Comparison of ENCODE assay signal across 24 cellular contexts in the genomic region with DNA sequence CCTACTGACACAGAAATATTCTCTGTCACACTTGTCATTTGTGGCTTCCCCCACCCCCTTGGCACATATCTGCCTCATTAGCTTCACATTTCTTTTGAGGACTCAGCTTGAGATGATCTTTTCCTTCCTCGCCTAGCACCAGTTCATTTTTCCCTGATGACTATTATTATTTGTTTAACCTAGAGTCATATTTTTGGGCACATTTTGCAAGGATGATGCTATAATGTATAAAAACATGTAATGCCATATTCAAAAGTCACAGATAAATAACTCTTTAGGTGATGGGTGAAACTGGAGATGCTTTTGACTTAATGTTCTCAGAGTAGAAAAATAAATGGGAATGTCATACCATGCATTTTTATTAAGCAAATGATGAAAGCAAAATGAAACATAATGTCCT.
A peak's percentile ranks its signal among the peaks of the same experiment; 100 is the strongest.
DNase-seq lines count a peak whose midpoint lies in the region; ATAC-seq and TF ChIP-seq lines count a peak whose summit lies in the region.
"Had no signal": no experiment of that assay in that cellular context is flagged by ENCODE, and none has a peak within 500 bp of the region (broad histone marks: within the 10 kb centered on the region; RNA-seq: fewer than 3 reads in every experiment).

No MANE protein-coding gene starts in this region.

- ATAC-seq in HG03378 (IDR thresholded peaks at IDR 0.05; ENCODE audit: unreplicated experiment) (no peak), GM19351 (IDR thresholded peaks at IDR 0.05; ENCODE audit: unreplicated experiment) (no peak), GM18907 (IDR thresholded peaks at IDR 0.05; ENCODE audit: unreplicated experiment) (no peak)
- ATAC-seq: CD8-positive, alpha-beta T cell; natural killer cell; sciatic nerve; T-cell had no signal

- H3K9ac ChIP-seq in endodermal cell (ENCODE audit: extremely low read depth, low read length, poor library complexity, severe bottlenecking) = no peak overlapping the region

- WGBS in endodermal cell (ENCODE audit: insufficient coverage in 1 of 2, insufficient read length in 1 of 2), 2 experiments = 100% methylated on average over 1 of the region's 1 CpG; no CpG with 5 or more reads in 1 of the 2 experiments

- H3K4me1 ChIP-seq in osteoblast (ENCODE audit: insufficient read depth, low read length) (peaks cover 18% of the 10 kb centered on the region), endodermal cell (ENCODE audit: control insufficient read depth, insufficient read depth, low read length) (no peaks in the 10 kb centered on the region)
- H3K4me1 ChIP-seq: adrenal gland, Peyer's patch, SJCRH30 had no signal

- H3K79me2 ChIP-seq in osteoblast (ENCODE audit: insufficient read depth, low read length) = no peaks in the 10 kb centered on the region

- DNase-seq in AG20443 (ENCODE audit: low spot score) (peak; percentile 31), M059J (ENCODE audit: low read depth) (peak; percentile 23), fibroblast of gingiva (ENCODE audit: low read depth) (peak; percentile 90), osteoblast (ENCODE audit: insufficient read length, low spot score, missing footprints) (no peak), endodermal cell (no peak)
- DNase-seq: ACHN; activated CD4-positive, CD25-positive, alpha-beta regulatory T cell treated with anti-CD3 and anti-CD28 coated beads, Interleukin-2, amount 50 U/mL, for 72 hours; activated T-cell treated with anti-CD3 and anti-CD28 coated beads, Interleukin-2, amount 50 U/mL, for 24 hours; adrenal gland; CD8-positive, alpha-beta T cell; DMS53; erythroblast; natural killer cell; NCI-H2171 treated with DMSO at 0.1 percent for 48 hours; NCI-H524 treated with DMSO at 0.1 percent for 48 hours; Peyer's patch; posterior cingulate gyrus; SJCRH30; T-cell had no signal

- H3K27me3 Mint-ChIP-seq in endodermal cell (ENCODE audit: insufficient read depth) = no peaks in the 10 kb centered on the region
- H3K27me3 Mint-ChIP-seq: activated T-cell treated with anti-CD3 and anti-CD28 coated beads, Interleukin-2, amount 50 U/mL, for 24 hours; IgD-negative memory B cell; T-cell had no signal

- no peak overlapping the region for H3K4me2 ChIP-seq in osteoblast (ENCODE audit: insufficient read depth, low read length)

- H3K27ac ChIP-seq in osteoblast (ENCODE audit: low read depth, low read length) (peak overlapping the region; percentile 6), endodermal cell (ENCODE audit: low read depth, low read length) (no peak overlapping the region)
- H3K27ac ChIP-seq: adrenal gland, Peyer's patch, SJCRH30 had no signal

- H3K4me1 Mint-ChIP-seq in endodermal cell = no peaks in the 10 kb centered on the region
- H3K4me1 Mint-ChIP-seq: natural killer cell had no signal

- no peak overlapping the region for H3K4me3 Mint-ChIP-seq in endodermal cell
- H3K4me3 Mint-ChIP-seq: activated T-cell treated with anti-CD3 and anti-CD28 coated beads, Interleukin-2, amount 50 U/mL, for 24 hours; CD8-positive, alpha-beta T cell; IgD-negative memory B cell; natural killer cell; T-cell had no signal

- H3K27me3 ChIP-seq in osteoblast (ENCODE audit: insufficient read depth, low read length) (no peaks in the 10 kb centered on the region), endodermal cell (ENCODE audit: control insufficient read depth, insufficient read depth, low read length, poor library complexity, severe bottlenecking) (no peaks in the 10 kb centered on the region)
- H3K27me3 ChIP-seq: adrenal gland, Peyer's patch, SJCRH30 had no signal

- H3K9me3 Mint-ChIP-seq in endodermal cell = peaks cover 20% of the 10 kb centered on the region

- H2AFZ ChIP-seq in osteoblast (ENCODE audit: low read length) = no peak overlapping the region

- no peaks in the 10 kb centered on the region for H3K36me3 ChIP-seq in osteoblast (ENCODE audit: insufficient read depth, low read length)
- no peaks in the 10 kb centered on the region for H3K36me3 ChIP-seq in endodermal cell (ENCODE audit: control insufficient read depth, insufficient read depth, low read length)
- H3K36me3 ChIP-seq: adrenal gland, Peyer's patch, SJCRH30 had no signal

- H3K9me3 ChIP-seq in osteoblast (ENCODE audit: low read depth, low read length) = no peaks in the 10 kb centered on the region
- peaks cover 4% of the 10 kb centered on the region for H3K9me3 ChIP-seq in endodermal cell (ENCODE audit: control insufficient read depth, low read length)
- H3K9me3 ChIP-seq: adrenal gland, Peyer's patch had no signal

- no peak overlapping the region for H3K27ac Mint-ChIP-seq in endodermal cell
- H3K27ac Mint-ChIP-seq: activated T-cell treated with anti-CD3 and anti-CD28 coated beads, Interleukin-2, amount 50 U/mL, for 24 hours; CD8-positive, alpha-beta T cell; IgD-negative memory B cell; natural killer cell; T-cell had no signal

- no peaks in the 10 kb centered on the region for H4K20me1 ChIP-seq in osteoblast (ENCODE audit: insufficient read depth, low read length)

- no peak overlapping the region for H3K4me3 ChIP-seq in osteoblast (ENCODE audit: insufficient read depth, low read length)
- no peak overlapping the region for H3K4me3 ChIP-seq in endodermal cell (ENCODE audit: low read length)
- H3K4me3 ChIP-seq: adrenal gland, Peyer's patch, SJCRH30 had no signal

- TF ChIP-seq CTCF in osteoblast (IDR thresholded peaks at IDR 0.05; ENCODE audit: extremely low read depth, low read depth, low read length) (no peak), endodermal cell (conservative IDR thresholded peaks at IDR 0.05) (no peak)

- peaks cover 23% of the 10 kb centered on the region for H3K36me3 Mint-ChIP-seq in endodermal cell (ENCODE audit: low read depth)

Comparison
In these comparisons a context has a peak if more than half of its experiments do, and no peak if none do; other contexts are left out.
1. DNase-seq: peak in AG20443 (single experiment), M059J (single experiment) and fibroblast of gingiva (single experiment); none in osteoblast (single experiment) and endodermal cell (single experiment).